ENCODE assay signal across 9 cellular contexts in genomic region chr4:125389713-125390112, GRCh38.
DNase-seq lines count a peak whose midpoint lies in the region; ATAC-seq and TF ChIP-seq lines count a peak whose summit lies in the region.
"Had no signal": no experiment of that assay in that cellular context is flagged by ENCODE, and none has a peak within 500 bp of the region (broad histone marks: within the 10 kb centered on the region; RNA-seq: fewer than 3 reads in every experiment).

No MANE protein-coding gene starts in this region.

- no peaks in the 10 kb centered on the region for H3K36me3 ChIP-seq in kidney epithelial cell (ENCODE audit: control insufficient read depth, insufficient read depth, low read length)
- H3K36me3 ChIP-seq in thoracic aorta = no peaks in the 10 kb centered on the region

- peak overlapping the region in 1 of 2 donors; percentile 22 for H3K4me3 ChIP-seq in cardiac fibroblast (replicated peaks in 1 of 2; ENCODE audit: low read depth in 2 of 2, low read length in 2 of 2)
- H3K4me3 ChIP-seq in kidney epithelial cell (ENCODE audit: low read depth, low read length) = no peak overlapping the region
- H3K4me3 ChIP-seq in thoracic aorta = peak overlapping the region; percentile 29

- DNase-seq in HS-5 (ENCODE audit: low read depth) = peak; percentile 88
- DNase-seq in cardiac fibroblast (ENCODE audit: low read depth in 2 of 2) = peak; percentile 91 to 97
- DNase-seq in kidney epithelial cell (ENCODE audit: low read depth) = peak; percentile 48
- no peak for DNase-seq in thoracic aorta (ENCODE audit: low spot score)
- DNase-seq in DMS 273 treated with DMSO at 0.1 percent for 48 hours (lab: John Stamatoyannopoulos, UW) = no peak
- no peak for DNase-seq in T1000 (lab: John Stamatoyannopoulos, UW)
- DNase-seq in putamen (ENCODE audit: low spot score) = no peak
- DNase-seq: activated T-cell treated with anti-CD3 and anti-CD28 coated beads, Interleukin-2, amount 50 U/mL, for 48 hours had no signal

- H3K27ac ChIP-seq in thoracic aorta = peak overlapping the region; percentile 75 to 85

- TF ChIP-seq CTCF in cardiac fibroblast (IDR thresholded peaks at IDR 0.05; ENCODE audit: low read depth, low read length) (no peak), kidney epithelial cell (IDR thresholded peaks at IDR 0.05; ENCODE audit: insufficient read depth, low read length, poor library complexity, severe bottlenecking) (no peak), thoracic aorta (IDR thresholded peaks at IDR 0.05) (no peak)

- peak; percentile 94 for ATAC-seq in thoracic aorta (ENCODE audit: insufficient number of reproducible peaks, low FRiP score, low read depth)
- ATAC-seq in GM18502 (IDR thresholded peaks at IDR 0.05; ENCODE audit: poor library complexity, unreplicated experiment) = no peak

- H3K4me1 ChIP-seq in thoracic aorta (ENCODE audit: control insufficient read depth in 1 of 2, low read depth in 2 of 2) = peaks cover 32 to 75% of the 10 kb centered on the region in 2 donors

- H3K27me3 ChIP-seq in kidney epithelial cell (ENCODE audit: control insufficient read depth, insufficient read depth, low read length) (no peaks in the 10 kb centered on the region), thoracic aorta (replicated peaks; ENCODE audit: insufficient read depth) (no peaks in the 10 kb centered on the region)

- no peaks in the 10 kb centered on the region for H3K9me3 ChIP-seq in thoracic aorta

Comparison
In these comparisons a context has a peak if more than half of its experiments do, and no peak if none do; other contexts are left out.
1. DNase-seq: peak in HS-5 (single experiment), cardiac fibroblast (2 of 2) and kidney epithelial cell (single experiment); none in thoracic aorta (single experiment), DMS 273 treated with DMSO at 0.1 percent for 48 hours (single experiment), T1000 (single experiment) and putamen (single experiment).